Comparison of ENCODE assay signal across 1 cellular context in the genomic region with DNA sequence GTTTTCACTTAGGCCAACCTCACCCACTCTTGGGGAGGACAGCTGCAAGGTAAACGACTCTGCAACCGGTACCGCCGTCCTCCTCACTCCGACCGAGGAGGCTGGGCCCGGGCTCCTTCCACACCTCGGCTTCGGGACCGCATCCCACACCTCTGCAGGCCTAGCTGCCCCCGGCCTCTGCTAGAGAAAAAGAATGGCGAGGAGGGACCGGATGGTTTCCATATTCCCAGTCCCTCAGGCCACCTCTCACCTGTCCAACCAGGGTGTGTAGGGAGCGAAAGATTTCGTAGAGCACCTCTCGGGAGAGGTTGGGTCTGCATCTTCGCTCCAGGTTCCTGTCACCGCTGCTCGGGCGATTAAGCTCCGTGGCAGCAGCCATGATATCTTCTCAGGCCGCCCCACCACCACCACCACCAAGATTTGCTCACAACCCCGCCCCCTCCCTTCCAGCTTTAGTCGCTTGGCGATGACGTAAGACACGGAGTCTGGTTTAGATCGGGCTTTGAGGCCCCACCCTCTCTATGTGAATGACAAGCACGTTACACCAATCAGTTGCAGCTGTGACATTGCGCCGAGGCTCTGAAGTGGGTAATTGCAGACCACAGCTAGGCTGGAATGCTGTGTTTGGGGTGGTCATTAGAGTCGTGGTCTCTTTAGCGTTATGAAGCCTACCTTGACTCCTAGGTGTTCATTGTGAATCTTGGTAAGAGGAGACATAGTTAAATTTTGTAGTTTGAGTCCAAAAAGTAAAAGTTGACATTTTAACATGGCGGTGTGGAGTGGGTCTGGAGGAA.
TF ChIP-seq lines count a peak whose summit lies in the region.

A gene with protein sequence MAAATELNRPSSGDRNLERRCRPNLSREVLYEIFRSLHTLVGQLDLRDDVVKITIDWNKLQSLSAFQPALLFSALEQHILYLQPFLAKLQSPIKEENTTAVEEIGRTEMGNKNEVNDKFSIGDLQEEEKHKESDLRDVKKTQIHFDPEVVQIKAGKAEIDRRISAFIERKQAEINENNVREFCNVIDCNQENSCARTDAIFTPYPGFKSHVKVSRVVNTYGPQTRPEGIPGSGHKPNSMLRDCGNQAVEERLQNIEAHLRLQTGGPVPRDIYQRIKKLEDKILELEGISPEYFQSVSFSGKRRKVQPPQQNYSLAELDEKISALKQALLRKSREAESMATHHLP (minus strand): TSS at position 428 of the 794 bp plus-strand sequence. CDS start 49 bp downstream, at position 379.

TF ChIP-seq in HepG2, 621 proteins besides CTCF, POLR2A, EP300 and RAD21 (continued from another document and continues in another):
- peak; percentile 91 for TF ChIP-seq POGK (CRISPR knock-in tag; conservative IDR thresholded peaks at IDR 0.05)
- TF ChIP-seq RBM22 (optimal IDR thresholded peaks at IDR 0.05; ENCODE audit: low read length): no peak
- TF ChIP-seq ZNF382 (CRISPR knock-in tag; IDR thresholded peaks at IDR 0.05; ENCODE audit: borderline replicate concordance): no peak
- no peak; the same call in 1 of the 2 replicates for TF ChIP-seq ATM (IDR thresholded peaks at IDR 0.05; ENCODE audit: borderline replicate concordance)
- no peak for TF ChIP-seq ADNP (CRISPR knock-in tag; IDR thresholded peaks at IDR 0.05)
- no peak for TF ChIP-seq SRSF9 (IDR thresholded peaks at IDR 0.05; ENCODE audit: borderline replicate concordance, insufficient read depth, low read depth, low read length, poor library complexity, severe bottlenecking)
- no peak for TF ChIP-seq PAF1 (CRISPR knock-in tag; IDR thresholded peaks at IDR 0.05)
- 0 out of 2 replicates have a peak, but pooled peaks have one; percentile 87 for TF ChIP-seq MTA1 (CRISPR knock-in tag; IDR thresholded peaks at IDR 0.05; ENCODE audit: borderline replicate concordance)
- peak; percentile 68 for TF ChIP-seq ZNF883 (CRISPR knock-in tag; IDR thresholded peaks at IDR 0.05; ENCODE audit: not compliant biosample characterization)
- TF ChIP-seq IRX3 (CRISPR knock-in tag; IDR thresholded peaks at IDR 0.05; ENCODE audit: borderline replicate concordance, low read depth): no peak; the same call in 1 of the 2 replicates
- no peak for TF ChIP-seq KLF13 (CRISPR knock-in tag; IDR thresholded peaks at IDR 0.05)
- 0 out of 2 replicates have a peak, but pooled peaks have one; percentile 82 for TF ChIP-seq ZNF773 (CRISPR knock-in tag; IDR thresholded peaks at IDR 0.05; ENCODE audit: borderline replicate concordance)
- no peak for TF ChIP-seq ZFP41 (CRISPR knock-in tag; IDR thresholded peaks at IDR 0.05; ENCODE audit: borderline replicate concordance)
- TF ChIP-seq TBX2 (CRISPR knock-in tag; IDR thresholded peaks at IDR 0.05; ENCODE audit: borderline replicate concordance): peak; percentile 93
- TF ChIP-seq SP4 (CRISPR knock-in tag; IDR thresholded peaks at IDR 0.05): peak; percentile 97
- TF ChIP-seq SP2 (CRISPR knock-in tag; IDR thresholded peaks at IDR 0.05): peak; percentile 92
- TF ChIP-seq, protein P1, sequence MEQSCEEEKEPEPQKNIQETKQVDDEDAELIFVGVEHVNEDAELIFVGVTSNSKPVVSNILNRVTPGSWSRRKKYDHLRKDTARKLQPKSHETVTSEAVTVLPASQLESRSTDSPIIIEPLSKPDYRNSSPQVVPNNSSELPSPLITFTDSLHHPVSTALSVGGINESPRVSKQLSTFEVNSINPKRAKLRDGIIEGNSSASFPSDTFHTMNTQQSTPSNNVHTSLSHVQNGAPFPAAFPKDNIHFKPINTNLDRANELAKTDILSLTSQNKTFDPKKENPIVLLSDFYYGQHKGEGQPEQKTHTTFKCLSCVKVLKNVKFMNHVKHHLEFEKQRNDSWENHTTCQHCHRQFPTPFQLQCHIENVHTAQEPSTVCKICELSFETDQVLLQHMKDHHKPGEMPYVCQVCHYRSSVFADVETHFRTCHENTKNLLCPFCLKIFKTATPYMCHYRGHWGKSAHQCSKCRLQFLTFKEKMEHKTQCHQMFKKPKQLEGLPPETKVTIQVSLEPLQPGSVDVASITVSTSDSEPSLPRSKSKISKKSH (CRISPR knock-in tag; IDR thresholded peaks at IDR 0.05; ENCODE audit: borderline replicate concordance): no peak; the same call in 1 of the 2 replicates
- TF ChIP-seq NCOR1 (IDR thresholded peaks at IDR 0.05; ENCODE audit: borderline replicate concordance, low read length): 0 out of 2 replicates have a peak, but pooled peaks have one; percentile 26
- TF ChIP-seq PBX3 (CRISPR knock-in tag; IDR thresholded peaks at IDR 0.05; ENCODE audit: borderline replicate concordance): peak; percentile 71; the same call in 1 of the 2 replicates
- TF ChIP-seq TFAP4 (IDR thresholded peaks at IDR 0.05; ENCODE audit: borderline replicate concordance, low read depth): peak; percentile 63; the same call in 1 of the 2 replicates
- peak; percentile 49; the same call in 1 of the 2 replicates for TF ChIP-seq ZNF749 (CRISPR knock-in tag; IDR thresholded peaks at IDR 0.05; ENCODE audit: borderline replicate concordance)
- no peak for TF ChIP-seq SMARCC2 (IDR thresholded peaks at IDR 0.05)
- TF ChIP-seq ZNF281 (CRISPR knock-in tag; IDR thresholded peaks at IDR 0.05; ENCODE audit: borderline replicate concordance): peak; percentile 92
- TF ChIP-seq ZNF432 (CRISPR knock-in tag; IDR thresholded peaks at IDR 0.05; ENCODE audit: borderline replicate concordance): no peak
- peak; percentile 82; the same call in 1 of the 2 replicates for TF ChIP-seq LBX2 (CRISPR knock-in tag; IDR thresholded peaks at IDR 0.05; ENCODE audit: borderline replicate concordance)
- TF ChIP-seq CEBPB (IDR thresholded peaks at IDR 0.05; ENCODE audit: borderline replicate concordance, low read depth, low read length): peak; percentile 95
- TF ChIP-seq ZNF674 (CRISPR knock-in tag; IDR thresholded peaks at IDR 0.05; ENCODE audit: low read depth): 0 out of 2 replicates have a peak, but pooled peaks have one; percentile 72
- peak; percentile 97 for TF ChIP-seq TEAD3 (CRISPR knock-in tag; optimal IDR thresholded peaks at IDR 0.05; ENCODE audit: borderline replicate concordance)
- no peak for TF ChIP-seq NONO (IDR thresholded peaks at IDR 0.05)
- TF ChIP-seq NONO (CRISPR knock-in tag; conservative IDR thresholded peaks at IDR 0.05): peak; percentile 84
- no peak for TF ChIP-seq ZKSCAN1 (IDR thresholded peaks at IDR 0.05; ENCODE audit: low read length)
- TF ChIP-seq ZNF224 (CRISPR knock-in tag; IDR thresholded peaks at IDR 0.05): peak; percentile 72; the same call in 1 of the 2 replicates
- peak; percentile 24; the same call in 1 of the 2 replicates for TF ChIP-seq RARA (CRISPR knock-in tag; IDR thresholded peaks at IDR 0.05)
- no peak for TF ChIP-seq ZNF737 (CRISPR knock-in tag; IDR thresholded peaks at IDR 0.05; ENCODE audit: borderline replicate concordance)
- no peak for TF ChIP-seq PHF5A (CRISPR knock-in tag; IDR thresholded peaks at IDR 0.05; ENCODE audit: low read depth, unreplicated experiment)
- TF ChIP-seq ARID2 (CRISPR knock-in tag; IDR thresholded peaks at IDR 0.05; ENCODE audit: borderline replicate concordance): peak; percentile 89
- TF ChIP-seq, protein P2, sequence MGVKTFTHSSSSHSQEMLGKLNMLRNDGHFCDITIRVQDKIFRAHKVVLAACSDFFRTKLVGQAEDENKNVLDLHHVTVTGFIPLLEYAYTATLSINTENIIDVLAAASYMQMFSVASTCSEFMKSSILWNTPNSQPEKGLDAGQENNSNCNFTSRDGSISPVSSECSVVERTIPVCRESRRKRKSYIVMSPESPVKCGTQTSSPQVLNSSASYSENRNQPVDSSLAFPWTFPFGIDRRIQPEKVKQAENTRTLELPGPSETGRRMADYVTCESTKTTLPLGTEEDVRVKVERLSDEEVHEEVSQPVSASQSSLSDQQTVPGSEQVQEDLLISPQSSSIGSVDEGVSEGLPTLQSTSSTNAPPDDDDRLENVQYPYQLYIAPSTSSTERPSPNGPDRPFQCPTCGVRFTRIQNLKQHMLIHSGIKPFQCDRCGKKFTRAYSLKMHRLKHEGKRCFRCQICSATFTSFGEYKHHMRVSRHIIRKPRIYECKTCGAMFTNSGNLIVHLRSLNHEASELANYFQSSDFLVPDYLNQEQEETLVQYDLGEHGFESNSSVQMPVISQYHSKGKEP (CRISPR knock-in tag; IDR thresholded peaks at IDR 0.05): no peak; the same call in 1 of the 2 replicates
- no peak for TF ChIP-seq ONECUT2 (CRISPR knock-in tag; IDR thresholded peaks at IDR 0.05)
- peak; percentile 81; the same call in 1 of the 2 replicates for TF ChIP-seq KLF15 (CRISPR knock-in tag; IDR thresholded peaks at IDR 0.05; ENCODE audit: borderline replicate concordance)
- TF ChIP-seq HOXD1 (CRISPR knock-in tag; IDR thresholded peaks at IDR 0.05): no peak; the same call in 1 of the 2 replicates
- no peak for TF ChIP-seq FUBP1 (CRISPR knock-in tag; IDR thresholded peaks at IDR 0.05; ENCODE audit: borderline replicate concordance)
- peak; percentile 90 to 98; a peak in 3 of 4 replicates for TF ChIP-seq HMGXB4 (CRISPR knock-in tag; IDR thresholded peaks at IDR 0.05; ENCODE audit: borderline replicate concordance in 1 of 2, low read depth in 1 of 2)
- no peak for TF ChIP-seq ZNF17 (CRISPR knock-in tag; IDR thresholded peaks at IDR 0.05)
